ENCODE assay signal across 14 cellular contexts in genomic region chr4:181822005-181822375, GRCh38.
DNase-seq lines count a peak whose midpoint lies in the region; ATAC-seq and TF ChIP-seq lines count a peak whose summit lies in the region.
"Had no signal": no experiment of that assay in that cellular context is flagged by ENCODE, and none has a peak within 500 bp of the region (broad histone marks: within the 10 kb centered on the region; RNA-seq: fewer than 3 reads in every experiment).

No MANE protein-coding gene starts in this region.

- H3K36me3 ChIP-seq in adrenal gland (replicated peaks in 1 of 2) (no peaks in the 10 kb centered on the region), osteoblast (ENCODE audit: insufficient read depth, low read length) (no peaks in the 10 kb centered on the region)
- H3K36me3 ChIP-seq: thoracic aorta, WERI-Rb-1 had no signal

- intact Hi-C loops in adrenal gland (cut with DNase I), result no loop called here

- H4K20me1 ChIP-seq in osteoblast (ENCODE audit: insufficient read depth, low read length), result no peaks in the 10 kb centered on the region

- H3K27me3 ChIP-seq in adrenal gland, result no peaks in the 10 kb centered on the region
- no peaks in the 10 kb centered on the region for H3K27me3 ChIP-seq in osteoblast (ENCODE audit: insufficient read depth, low read length)

- no peak overlapping the region for H3K27ac ChIP-seq in adrenal gland
- H3K27ac ChIP-seq in osteoblast (ENCODE audit: low read depth, low read length), result no peak overlapping the region
- H3K27ac ChIP-seq: skin epidermis, thoracic aorta, WERI-Rb-1 had no signal

- ATAC-seq in GM19463 (IDR thresholded peaks at IDR 0.05; ENCODE audit: unreplicated experiment) (peak; percentile 25), GM19351 (IDR thresholded peaks at IDR 0.05; ENCODE audit: unreplicated experiment) (no peak)
- ATAC-seq: naive thymus-derived CD8-positive, alpha-beta T cell had no signal

- TF ChIP-seq CTCF in adrenal gland (IDR thresholded peaks at IDR 0.05) (no peak), osteoblast (IDR thresholded peaks at IDR 0.05; ENCODE audit: extremely low read depth, low read depth, low read length) (no peak)

- H3K79me2 ChIP-seq in osteoblast (ENCODE audit: insufficient read depth, low read length), result no peaks in the 10 kb centered on the region

- H3K4me3 ChIP-seq in adrenal gland, result no peak overlapping the region
- H3K4me3 ChIP-seq in osteoblast (ENCODE audit: insufficient read depth, low read length), result peak overlapping the region; percentile 13
- H3K4me3 ChIP-seq: skin epidermis, thoracic aorta had no signal

- TF ChIP-seq POLR2A in adrenal gland (IDR thresholded peaks at IDR 0.05), result no peak

- peak overlapping the region; percentile 63 for H3K4me2 ChIP-seq in osteoblast (ENCODE audit: insufficient read depth, low read length)

- H3K4me1 ChIP-seq in adrenal gland (replicated peaks in 1 of 2) (peaks cover 0 to 11% of the 10 kb centered on the region in 2 donors), osteoblast (ENCODE audit: insufficient read depth, low read length) (peaks cover 4% of the 10 kb centered on the region)

- no peaks in the 10 kb centered on the region for H3K9me3 ChIP-seq in adrenal gland (replicated peaks in 1 of 3)
- no peaks in the 10 kb centered on the region for H3K9me3 ChIP-seq in osteoblast (ENCODE audit: low read depth, low read length)
- H3K9me3 ChIP-seq: thoracic aorta had no signal

- no peak overlapping the region for H2AFZ ChIP-seq in osteoblast (ENCODE audit: low read length)

- DNase-seq in NCI-H1105 treated with DMSO at 0.1 percent for 48 hours (lab: John Stamatoyannopoulos, UW) (peak; percentile 60), adrenal gland (peak; percentile 54 to 81 (median 65)), osteoblast (ENCODE audit: insufficient read length, low spot score, missing footprints) (no peak), NCI-H1930 (lab: John Stamatoyannopoulos, UW) (no peak), germinal center (ENCODE audit: low spot score) (no peak)
- DNase-seq: CD4-positive, alpha-beta memory T cell; foreskin melanocyte; GOT3; naive thymus-derived CD8-positive, alpha-beta T cell; WERI-Rb-1 had no signal

Comparison
In these comparisons a context has a peak if more than half of its experiments do, and no peak if none do; other contexts are left out.
1. DNase-seq: peak in NCI-H1105 treated with DMSO at 0.1 percent for 48 hours (single experiment) and adrenal gland (7 of 7); none in osteoblast (single experiment), NCI-H1930 (0 of 2) and germinal center (single experiment).